6 cellular contexts compared by ENCODE assay signal in the genomic region with DNA sequence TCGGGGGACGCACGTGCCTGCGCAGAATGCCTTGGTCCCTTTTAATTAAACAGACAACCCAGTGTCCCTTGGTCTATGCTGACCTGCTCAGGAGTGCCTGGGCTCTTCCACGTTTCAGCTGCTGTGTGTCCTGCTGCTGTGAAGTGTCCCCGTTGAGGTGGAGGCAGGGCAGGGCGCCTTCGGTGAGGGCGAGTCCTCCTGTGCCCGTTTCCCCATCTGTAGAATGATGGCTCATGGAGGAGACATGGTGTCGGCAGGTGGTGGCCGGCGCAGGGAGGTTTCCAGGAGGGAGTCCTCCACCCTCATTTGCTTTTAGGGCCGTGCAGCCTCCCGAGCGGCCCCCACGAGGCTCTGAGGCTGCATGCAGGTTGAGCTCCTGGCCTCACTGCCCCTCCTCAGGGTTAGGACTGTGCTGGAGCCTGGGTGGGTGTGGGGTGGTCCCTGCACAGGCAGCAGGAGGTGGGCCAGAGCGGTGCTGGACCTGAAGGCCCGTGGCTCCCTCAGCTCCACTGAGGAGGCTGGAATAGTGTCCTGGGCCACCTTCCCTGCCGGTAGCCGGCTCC. TPM values are rescaled to one million over a fixed set of nuclear protein-coding genes. Genes with fewer than 3 reads are reported as not detected.
A peak's percentile ranks its signal among the peaks of the same experiment; 100 is the strongest.
DNase-seq lines count a peak whose midpoint lies in the region; ATAC-seq and TF ChIP-seq lines count a peak whose summit lies in the region.

No MANE protein-coding gene starts in this region.

- CTCF ChIA-PET in RWPE1 (lab: Yijun Ruan, JAX), result interaction anchor here (0.5 to 1.8 kb wide), 4 partner anchors 8 to 328 kb away, joined by 3 to 6 read pairs (median 4); no protein-coding TSS in a partner anchor

- H3K27ac ChIP-seq in RWPE1, result peak overlapping the region; percentile 98
- peak overlapping the region; percentile 94 to 98 (median 96) for H3K27ac ChIP-seq in gastrocnemius medialis

- intact Hi-C loops in gastrocnemius medialis (cut with DNase I; ENCODE audit: low total_unique reads), result loop anchor here (2.0 to 10.0 kb wide), 2 partner anchors 52 to 640 kb away; a partner anchor contains a TSS

- no peaks in the 10 kb centered on the region for H3K36me3 ChIP-seq in endocrine pancreas (ENCODE audit: control insufficient read depth, insufficient read depth, low read length)
- H3K36me3 ChIP-seq in gastrocnemius medialis, result no peaks in the 10 kb centered on the region

- peak overlapping the region; percentile 22 for H3K9ac ChIP-seq in endocrine pancreas (ENCODE audit: control insufficient read depth, insufficient read depth, low read length)

- no peak overlapping the region for H3K4me3 ChIP-seq in endocrine pancreas (ENCODE audit: control insufficient read depth, insufficient read depth, low read length)
- H3K4me3 ChIP-seq in gastrocnemius medialis, result peak overlapping the region; percentile 24 to 41 (median 36)

- H3K27me3 ChIP-seq in endocrine pancreas (ENCODE audit: control insufficient read depth, insufficient read depth, low read length) (no peaks in the 10 kb centered on the region), gastrocnemius medialis (no peaks in the 10 kb centered on the region)

- ATAC-seq in gastrocnemius medialis, result peak in 1 of 2 donors; percentile 2
- ATAC-seq in GM18498 (IDR thresholded peaks at IDR 0.05; ENCODE audit: unreplicated experiment), result no peak
- no peak for ATAC-seq in HG03196 (IDR thresholded peaks at IDR 0.05; ENCODE audit: unreplicated experiment)

- H3K4me1 ChIP-seq in endocrine pancreas (ENCODE audit: control insufficient read depth, insufficient read depth, low read length), result no peaks in the 10 kb centered on the region
- peaks cover 85 to 95% of the 10 kb centered on the region in 2 donors for H3K4me1 ChIP-seq in gastrocnemius medialis

- POLR2A ChIA-PET in RWPE1 (lab: Yijun Ruan, JAX; ENCODE audit: low non-redundant PET), result no interaction called here

- in situ Hi-C loops in gastrocnemius medialis (cut with MboI; ENCODE audit: low sequenced_read_pairs in 4 of 4), result no loop called here

- TF ChIP-seq POLR2A in gastrocnemius medialis (IDR thresholded peaks at IDR 0.05), result no peak

- no peaks in the 10 kb centered on the region for H3K9me3 ChIP-seq in endocrine pancreas (ENCODE audit: control insufficient read depth, low read length)
- no peaks in the 10 kb centered on the region for H3K9me3 ChIP-seq in gastrocnemius medialis

- DNase-seq in RWPE1 (ENCODE audit: low spot score) (no peak), gastrocnemius medialis (no peak), NCI-H2227 (lab: John Stamatoyannopoulos, UW; ENCODE audit: unreplicated experiment) (no peak)

- no peak for TF ChIP-seq CTCF in RWPE1 (conservative IDR thresholded peaks at IDR 0.05; ENCODE audit: low read depth)
- no peak for TF ChIP-seq CTCF in gastrocnemius medialis (IDR thresholded peaks at IDR 0.05 in 4 of 5, conservative IDR thresholded peaks at IDR 0.05 in 1 of 5)

RNA-seq across cellular contexts. Expression of a gene that starts 8.8 kb away (rescaled TPM):
- 100 to 1,000 TPM in 3 of 4 donors, 10 to 100 TPM in 1; 91.5 to 194 (median 149) TPM for total RNA-seq in gastrocnemius medialis

RNA-seq across cellular contexts. Expression of a gene that starts 23.4 kb away (rescaled TPM):
- total RNA-seq in gastrocnemius medialis, result 1 to 10 TPM in 1 of 4 donors, under 1 TPM in 3; 0.10 to 1.3 (median 0.53) TPM

RNA-seq across cellular contexts. Expression of a gene that starts 27.2 kb away (rescaled TPM):
- 100 to 1,000 TPM; 189 to 442 (median 273) TPM for total RNA-seq in gastrocnemius medialis

RNA-seq across cellular contexts. Expression of a gene that starts 34.0 kb away (rescaled TPM):
- 100 to 1,000 TPM in 2 of 4 donors, 10 to 100 TPM in 2; 34.9 to 117 (median 86.3) TPM for total RNA-seq in gastrocnemius medialis

RNA-seq across cellular contexts. Expression of a gene that starts 40.3 kb away (rescaled TPM):
- 10 to 100 TPM; 22.2 to 49.8 (median 30.9) TPM for total RNA-seq in gastrocnemius medialis
